ENCODE assay signal across 8 cellular contexts in the genomic region with DNA sequence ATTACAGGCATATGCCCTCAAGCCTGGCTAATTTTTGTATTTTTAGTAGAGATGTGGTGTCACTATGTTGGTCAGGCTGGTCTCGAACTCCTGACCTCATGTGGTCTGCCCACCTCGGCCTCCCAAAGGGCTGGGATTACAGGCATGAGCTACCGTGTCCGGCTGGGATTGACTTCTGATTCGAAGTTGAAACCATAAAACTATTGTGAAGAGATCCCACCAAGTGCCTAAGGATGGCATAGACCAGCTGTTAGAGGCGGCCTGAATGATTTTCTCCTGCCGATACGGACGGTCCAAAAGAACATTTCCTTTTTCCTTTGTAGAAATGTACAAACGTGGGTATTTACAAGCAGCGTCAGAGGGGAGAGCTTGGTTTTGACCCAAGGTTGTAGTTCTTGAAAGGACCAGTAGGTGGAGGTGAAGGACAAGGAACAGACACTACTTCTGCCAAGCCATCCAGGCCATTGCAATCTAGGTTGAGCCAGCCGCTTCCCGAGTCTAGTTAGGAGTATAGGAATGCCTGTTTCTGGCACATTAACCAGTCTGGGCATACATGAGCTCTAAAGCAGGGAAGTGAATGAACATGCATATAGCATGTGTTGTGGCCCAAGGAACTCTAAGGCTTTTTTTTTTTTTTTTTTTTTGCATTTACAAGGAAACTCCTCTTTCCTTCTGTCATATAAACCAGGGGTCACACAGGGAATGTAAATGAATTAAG. TPM values are rescaled to one million over a fixed set of nuclear protein-coding genes. Genes with fewer than 3 reads are reported as not detected.
A peak's percentile ranks its signal among the peaks of the same experiment; 100 is the strongest.
DNase-seq lines count a peak whose midpoint lies in the region; ATAC-seq and TF ChIP-seq lines count a peak whose summit lies in the region.

No MANE protein-coding gene starts in this region.

- ATAC-seq in HG02885 (IDR thresholded peaks at IDR 0.05; ENCODE audit: poor library complexity, unreplicated experiment) (peak; percentile 69), left lung (peak; percentile 99), HG03521 (IDR thresholded peaks at IDR 0.05; ENCODE audit: unreplicated experiment) (no peak)

- no peaks in the 10 kb centered on the region for H3K9me3 ChIP-seq in left lung

- TF ChIP-seq CTCF in left lung (IDR thresholded peaks at IDR 0.05), result peak; percentile 68 to 90

- DNase-seq in DMS 273 (lab: John Stamatoyannopoulos, UW; ENCODE audit: unreplicated experiment) (peak; percentile 94), NCI-H510A (lab: John Stamatoyannopoulos, UW) (peak; percentile 38), cerebellar cortex (ENCODE audit: low spot score) (peak; percentile 93), left lung (peak in 1 of 2 donors; percentile 49)
- peak; percentile 40 for DNase-seq in activated CD4-positive, CD25-positive, alpha-beta regulatory T cell treated with anti-CD3 and anti-CD28 coated beads, Interleukin-2, amount 50 U/mL, for 72 hours
- DNase-seq in stimulated activated CD4-positive, alpha-beta T cell treated with anti-CD3 and anti-CD28 coated beads, TNF-alpha, amount 100 ng/mL, for 24 hours (ENCODE audit: low read depth in 3 of 3), result peak; percentile 40 to 55 (median 54)

- H3K27ac ChIP-seq in left lung, result no peak overlapping the region

- intact Hi-C loops in left lung (cut with DNase I), result no loop called here

- no peak overlapping the region for H3K4me3 ChIP-seq in left lung

- H3K27me3 ChIP-seq in left lung, result peaks cover 0 to 67% of the 10 kb centered on the region in 2 donors

- H3K36me3 ChIP-seq in left lung, result no peaks in the 10 kb centered on the region

- no peaks in the 10 kb centered on the region for H3K4me1 ChIP-seq in left lung

RNA-seq across cellular contexts. Expression of a gene that starts 29.0 kb away (rescaled TPM):
- 1 to 10 TPM; 3.1 to 3.6 TPM for total RNA-seq in left lung

RNA-seq across cellular contexts. Expression of a gene that starts 29.3 kb away (rescaled TPM):
- total RNA-seq in left lung, result 10 to 100 TPM; 31.9 to 33.0 TPM

RNA-seq across cellular contexts. Expression of a gene that starts 35.3 kb away (rescaled TPM):
- under 1 TPM; 0.31 to 0.70 TPM for total RNA-seq in left lung

RNA-seq across cellular contexts. Expression of a gene that starts 56.4 kb away (rescaled TPM):
- 10 to 100 TPM; 51.9 to 58.7 TPM for total RNA-seq in left lung
